1 cellular context compared by ENCODE assay signal in genomic region chr2:69943841-69944604, GRCh38.
TF ChIP-seq lines count a peak whose summit lies in the region.

No MANE protein-coding gene starts in this region.

TF ChIP-seq in endothelial cell of umbilical vein, 7 proteins besides CTCF, POLR2A, EP300 and RAD21:
- TF ChIP-seq, protein P1, sequence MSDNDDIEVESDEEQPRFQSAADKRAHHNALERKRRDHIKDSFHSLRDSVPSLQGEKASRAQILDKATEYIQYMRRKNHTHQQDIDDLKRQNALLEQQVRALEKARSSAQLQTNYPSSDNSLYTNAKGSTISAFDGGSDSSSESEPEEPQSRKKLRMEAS (IDR thresholded peaks at IDR 0.05; ENCODE audit: insufficient read depth, insufficient read length) = no peak
